ENCODE assay signal across 16 cellular contexts in genomic region chr3:52827441-52827840, GRCh38. TPM values are rescaled to one million over a fixed set of nuclear protein-coding genes. Genes with fewer than 3 reads are reported as not detected.
DNase-seq lines count a peak whose midpoint lies in the region; TF ChIP-seq lines count a peak whose summit lies in the region.
"Had no signal": no experiment of that assay in that cellular context is flagged by ENCODE, and none has a peak within 500 bp of the region (broad histone marks: within the 10 kb centered on the region; RNA-seq: fewer than 3 reads in every experiment).

No MANE protein-coding gene starts in this region.

- TF ChIP-seq CTCF in AG10803 (conservative IDR thresholded peaks at IDR 0.05; ENCODE audit: low read length) (no peak), kidney epithelial cell (IDR thresholded peaks at IDR 0.05; ENCODE audit: insufficient read depth, low read length, poor library complexity, severe bottlenecking) (no peak), thyroid gland (IDR thresholded peaks at IDR 0.05) (no peak)

- TF ChIP-seq POLR2A in thyroid gland (IDR thresholded peaks at IDR 0.05) = no peak

- H3K36me3 ChIP-seq in kidney epithelial cell (ENCODE audit: control insufficient read depth, insufficient read depth, low read length) = no peaks in the 10 kb centered on the region
- H3K36me3 ChIP-seq in thyroid gland = no peaks in the 10 kb centered on the region
- no peaks in the 10 kb centered on the region for H3K36me3 ChIP-seq in effector memory CD4-positive, alpha-beta T cell (ENCODE audit: control insufficient read depth, insufficient read depth, low read length)
- H3K36me3 ChIP-seq: adrenal gland, ovary had no signal

- intact Hi-C loops in thyroid gland (cut with DNase I) = no loop called here

- peak; percentile 10 for DNase-seq in AG10803 (ENCODE audit: low read depth)
- peak; percentile 78 to 89 for DNase-seq in Kasumi-1 (lab: John Stamatoyannopoulos, UW)
- peak; percentile 30 for DNase-seq in astrocyte of the hippocampus (ENCODE audit: low read depth, low spot score)
- DNase-seq in kidney epithelial cell (ENCODE audit: low read depth) = peak; percentile 43
- no peak for DNase-seq in thyroid gland
- DNase-seq in effector memory CD4-positive, alpha-beta T cell = no peak
- no peak for DNase-seq in NK-92 (lab: John Stamatoyannopoulos, UW; ENCODE audit: unreplicated experiment)
- no peak for DNase-seq in retina
- DNase-seq: activated CD4-positive, alpha-beta T cell treated with anti-CD3 and anti-CD28 coated beads, Interleukin-2, amount 10 ng/mL, durations not matched to agents 7 days and 5 days; adrenal gland; dorsolateral prefrontal cortex; foreskin melanocyte; NCI-H2081; ovary; Right ventricle myocardium superior; T1000 had no signal

- H3K4me3 ChIP-seq in AG10803 (ENCODE audit: low read length) (no peak overlapping the region), kidney epithelial cell (ENCODE audit: low read depth, low read length) (no peak overlapping the region), thyroid gland (replicated peaks in 1 of 3) (no peak overlapping the region)
- no peak overlapping the region for H3K4me3 ChIP-seq in effector memory CD4-positive, alpha-beta T cell (ENCODE audit: insufficient read depth, low read depth, low read length, poor library complexity, severe bottlenecking)
- H3K4me3 ChIP-seq: adrenal gland, dorsolateral prefrontal cortex, ovary had no signal

- no peaks in the 10 kb centered on the region for H3K27me3 ChIP-seq in kidney epithelial cell (ENCODE audit: control insufficient read depth, insufficient read depth, low read length)
- H3K27me3 ChIP-seq in thyroid gland = no peaks in the 10 kb centered on the region
- H3K27me3 ChIP-seq in effector memory CD4-positive, alpha-beta T cell (replicated peaks; ENCODE audit: control insufficient read depth, insufficient read depth, low read length, poor library complexity, severe bottlenecking) = no peaks in the 10 kb centered on the region
- H3K27me3 ChIP-seq: adrenal gland, dorsolateral prefrontal cortex, ovary had no signal

- WGBS in thyroid gland, 2 donors = 66 to 72% methylated on average over 8 to 9 of the region's 9 CpGs

- no peak overlapping the region for H3K27ac ChIP-seq in thyroid gland
- H3K27ac ChIP-seq in effector memory CD4-positive, alpha-beta T cell (ENCODE audit: insufficient read depth, low read length, poor library complexity, severe bottlenecking) = no peak overlapping the region
- H3K27ac ChIP-seq: adrenal gland, dorsolateral prefrontal cortex, ovary had no signal

- H3K4me1 ChIP-seq in thyroid gland = peaks cover 0 to 4% of the 10 kb centered on the region in 2 donors
- no peaks in the 10 kb centered on the region for H3K4me1 ChIP-seq in effector memory CD4-positive, alpha-beta T cell (ENCODE audit: control insufficient read depth, insufficient read depth, low read length, poor library complexity, severe bottlenecking)

- no peaks in the 10 kb centered on the region for H3K9me3 ChIP-seq in thyroid gland
- no peaks in the 10 kb centered on the region for H3K9me3 ChIP-seq in effector memory CD4-positive, alpha-beta T cell (ENCODE audit: control insufficient read depth, low read length)
- H3K9me3 ChIP-seq: adrenal gland, ovary had no signal

RNA-seq across cellular contexts. Expression of gene ITIH4, which starts 3.0 kb away (rescaled TPM):
- total RNA-seq in kidney epithelial cell (0.13 and 0.41 TPM in 2 replicates), thyroid gland (1 to 10 TPM; 3.9 to 8.6 (median 7.5) TPM)

RNA-seq across cellular contexts. Expression of gene MUSTN1, which starts 7.4 kb away (rescaled TPM):
- total RNA-seq in kidney epithelial cell (not detected in 2 replicates), thyroid gland (1 to 10 TPM; 4.0 to 7.0 (median 6.7) TPM)

RNA-seq across cellular contexts. Expression of gene ITIH3, which starts 32.8 kb away (rescaled TPM):
- total RNA-seq in kidney epithelial cell (not detected in 2 replicates), thyroid gland (10 to 100 TPM in 1 of 4 donors, 1 to 10 TPM in 2, under 1 TPM in 1; 0.89 to 12.8 (median 1.4) TPM)
- total RNA-seq: activated CD4-positive, alpha-beta T cell treated with anti-CD3 and anti-CD28 coated beads, Interleukin-2, amount 10 ng/mL, durations not matched to agents 7 days and 5 days had no signal

RNA-seq across cellular contexts. Expression of gene ITIH1, which starts 50.0 kb away (rescaled TPM):
- not detected in 2 replicates for total RNA-seq in kidney epithelial cell
- not detected for total RNA-seq in thyroid gland
- total RNA-seq: activated CD4-positive, alpha-beta T cell treated with anti-CD3 and anti-CD28 coated beads, Interleukin-2, amount 10 ng/mL, durations not matched to agents 7 days and 5 days; Right ventricle myocardium superior had no signal

RNA-seq across cellular contexts. Expression of gene NEK4, which starts 56.7 kb away (rescaled TPM):
- 18.5 and 24.2 TPM in 2 replicates for total RNA-seq in kidney epithelial cell
- 10 to 100 TPM; 36.7 to 65.6 (median 41.8) TPM for total RNA-seq in thyroid gland

Comparison
In these comparisons a context has a peak if more than half of its experiments do, and no peak if none do; other contexts are left out.
1. DNase-seq: peak in AG10803 (single experiment), Kasumi-1 (2 of 2), astrocyte of the hippocampus (single experiment) and kidney epithelial cell (single experiment); none in thyroid gland (0 of 2), effector memory CD4-positive, alpha-beta T cell (0 of 3), NK-92 (single experiment) and retina (single experiment).